Comparison of ENCODE assay signal across 9 cellular contexts in the genomic region with DNA sequence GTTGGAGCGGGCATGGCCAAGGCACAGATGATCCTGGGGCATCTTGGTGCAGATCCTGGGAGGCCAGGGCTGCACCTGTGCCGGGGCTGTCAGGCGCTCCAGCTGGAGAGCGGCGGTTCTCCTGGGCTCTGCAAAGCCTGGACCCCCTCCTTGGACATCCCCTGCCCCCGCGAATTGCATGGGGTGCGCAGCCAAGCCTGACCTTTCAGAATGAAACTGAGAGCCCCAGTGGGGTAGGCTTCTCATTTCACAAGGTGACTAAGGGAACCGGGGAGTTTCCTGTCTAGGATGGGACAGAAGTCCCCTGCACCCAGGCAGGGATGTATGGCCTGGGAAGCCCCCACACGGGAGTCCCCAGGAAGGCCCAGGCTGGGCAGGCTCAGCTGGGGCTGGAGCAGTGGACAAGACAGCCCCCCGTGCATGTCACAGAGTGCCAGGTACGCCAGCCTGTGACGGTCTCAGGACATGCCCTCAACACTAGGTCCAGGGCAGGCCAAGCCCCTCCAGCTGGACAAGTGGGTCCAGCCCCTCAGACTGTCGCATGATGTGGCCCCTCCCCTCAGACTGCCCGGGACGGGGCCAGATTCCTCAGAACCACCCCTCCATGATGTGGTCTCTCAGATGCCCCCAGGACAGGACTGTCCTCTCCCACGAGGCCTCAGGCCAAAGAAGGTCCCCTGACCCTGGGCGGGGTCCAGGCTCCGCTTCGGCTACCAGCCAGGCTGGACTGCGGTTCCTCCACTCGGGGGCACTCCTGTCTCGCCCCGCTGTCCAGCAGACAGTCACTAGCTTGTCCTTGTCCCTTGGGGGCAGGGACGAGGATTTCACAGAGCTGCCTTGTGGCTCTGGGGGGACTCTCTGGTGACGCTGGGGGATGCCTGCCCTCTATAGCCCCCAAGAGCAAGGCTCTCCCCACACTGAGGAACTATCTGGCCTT. TPM values are rescaled to one million over a fixed set of nuclear protein-coding genes. Genes with fewer than 3 reads are reported as not detected.
A peak's percentile ranks its signal among the peaks of the same experiment; 100 is the strongest.
DNase-seq lines count a peak whose midpoint lies in the region; ATAC-seq, FAIRE-seq and TF ChIP-seq lines count a peak whose summit lies in the region.
"Had no signal": no experiment of that assay in that cellular context is flagged by ENCODE, and none has a peak within 500 bp of the region (broad histone marks: within the 10 kb centered on the region; RNA-seq: fewer than 3 reads in every experiment).

No MANE protein-coding gene starts in this region.

- no peaks in the 10 kb centered on the region for H3K9me3 Mint-ChIP-seq in CD8-positive, alpha-beta memory T cell

- no peaks in the 10 kb centered on the region for H3K9me3 ChIP-seq in CD8-positive, alpha-beta memory T cell (ENCODE audit: low read length)
- H3K9me3 ChIP-seq in effector memory CD4-positive, alpha-beta T cell (ENCODE audit: control insufficient read depth, low read length) = no peaks in the 10 kb centered on the region
- H3K9me3 ChIP-seq in hepatocyte (ENCODE audit: low read depth) = no peaks in the 10 kb centered on the region

- H3K27ac ChIP-seq in CD8-positive, alpha-beta memory T cell (ENCODE audit: low read depth, low read length) = peak overlapping the region; percentile 74
- peak overlapping the region; percentile 85 for H3K27ac ChIP-seq in effector memory CD4-positive, alpha-beta T cell (ENCODE audit: insufficient read depth, low read length, poor library complexity, severe bottlenecking)
- H3K27ac ChIP-seq in hepatocyte = no peak overlapping the region
- H3K27ac ChIP-seq: SK-N-MC had no signal

- ATAC-seq in GM19463 (IDR thresholded peaks at IDR 0.05; ENCODE audit: unreplicated experiment) (peak; percentile 39), HG03460 (IDR thresholded peaks at IDR 0.05; ENCODE audit: unreplicated experiment) (peak; percentile 34)

- H3K79me2 ChIP-seq in hepatocyte = no peaks in the 10 kb centered on the region

- peaks cover 39 to 52% (median 46%) of the 10 kb centered on the region in 3 donors for H3K4me1 Mint-ChIP-seq in CD8-positive, alpha-beta memory T cell

- peaks cover 77% of the 10 kb centered on the region for H3K4me1 ChIP-seq in CD8-positive, alpha-beta memory T cell (ENCODE audit: insufficient read depth, low read length)
- H3K4me1 ChIP-seq in effector memory CD4-positive, alpha-beta T cell (ENCODE audit: control insufficient read depth, insufficient read depth, low read length, poor library complexity, severe bottlenecking) = peaks cover 63% of the 10 kb centered on the region
- no peaks in the 10 kb centered on the region for H3K4me1 ChIP-seq in hepatocyte (ENCODE audit: insufficient read depth)

- peak overlapping the region; percentile 63 for H3K4me3 ChIP-seq in CD8-positive, alpha-beta memory T cell (ENCODE audit: low read length)
- H3K4me3 ChIP-seq in effector memory CD4-positive, alpha-beta T cell (ENCODE audit: insufficient read depth, low read depth, low read length, poor library complexity, severe bottlenecking) = peak overlapping the region; percentile 87
- H3K4me3 ChIP-seq in hepatocyte = no peak overlapping the region
- H3K4me3 ChIP-seq: SK-N-MC had no signal

- WGBS in hepatocyte (ENCODE audit: low lambda C conversion rate, missing lambda C conversion rate) = 86% methylated on average over 23 of the region's 26 CpGs

- H3K36me3 ChIP-seq in CD8-positive, alpha-beta memory T cell (ENCODE audit: insufficient read depth, low read length) = no peaks in the 10 kb centered on the region
- peaks cover 9% of the 10 kb centered on the region for H3K36me3 ChIP-seq in effector memory CD4-positive, alpha-beta T cell (ENCODE audit: control insufficient read depth, insufficient read depth, low read length)
- H3K36me3 ChIP-seq in hepatocyte (replicated peaks; ENCODE audit: insufficient read depth, low read depth) = no peaks in the 10 kb centered on the region

- no peaks in the 10 kb centered on the region for H3K27me3 Mint-ChIP-seq in CD8-positive, alpha-beta memory T cell

- no peaks in the 10 kb centered on the region for H3K27me3 ChIP-seq in CD8-positive, alpha-beta memory T cell (ENCODE audit: insufficient read depth, low read length, poor library complexity, severe bottlenecking)
- no peaks in the 10 kb centered on the region for H3K27me3 ChIP-seq in effector memory CD4-positive, alpha-beta T cell (replicated peaks; ENCODE audit: control insufficient read depth, insufficient read depth, low read length, poor library complexity, severe bottlenecking)
- no peaks in the 10 kb centered on the region for H3K27me3 ChIP-seq in hepatocyte

- H3K4me2 ChIP-seq in hepatocyte = no peak overlapping the region

- H2AFZ ChIP-seq in hepatocyte = no peak overlapping the region

- POLR2A ChIA-PET in CD8-positive, alpha-beta memory T cell (lab: Charles Lee) = no interaction called here

- FAIRE-seq in D721Med (lab: Jason Lieb, UNC) = no peak

- H4K20me1 ChIP-seq in hepatocyte (ENCODE audit: insufficient read depth, poor library complexity, severe bottlenecking) = no peaks in the 10 kb centered on the region

- CTCF ChIA-PET in CD8-positive, alpha-beta memory T cell (lab: Charles Lee) = interaction anchor here (0.9 to 7.4 kb wide), 7 partner anchors 21 to 297 kb away, joined by 3 to 93 read pairs (median 10); a partner anchor contains a TSS

- H3K9me2 ChIP-seq in hepatocyte (replicated peaks; ENCODE audit: insufficient read depth) = no peaks in the 10 kb centered on the region

- peaks cover 0 to 43% (median 0%) of the 10 kb centered on the region in 3 donors for H3K36me3 Mint-ChIP-seq in CD8-positive, alpha-beta memory T cell

- TF ChIP-seq CTCF in hepatocyte (IDR thresholded peaks at IDR 0.05; ENCODE audit: poor library complexity) = no peak
- TF ChIP-seq CTCF in D721Med (IDR thresholded peaks at IDR 0.05; ENCODE audit: insufficient read depth, missing control alignments) = no peak

- no peak for DNase-seq in CD8-positive, alpha-beta memory T cell
- no peak for DNase-seq in effector memory CD4-positive, alpha-beta T cell
- DNase-seq in hepatocyte (ENCODE audit: low spot score) (no peak), AG20443 (ENCODE audit: low spot score) (no peak), NCI-H1694 (lab: John Stamatoyannopoulos, UW) (no peak), D721Med (ENCODE audit: insufficient read length, low spot score) (no peak)

- peak overlapping the region; percentile 58 to 99 (median 99) for H3K4me3 Mint-ChIP-seq in CD8-positive, alpha-beta memory T cell

- H3K27ac Mint-ChIP-seq in CD8-positive, alpha-beta memory T cell = peak overlapping the region in 5 of 8 donors; percentile 23 to 90 (median 61)

RNA-seq across cellular contexts. Expression of a gene that starts 2.3 kb away (rescaled TPM):
- total RNA-seq in CD8-positive, alpha-beta memory T cell = 100 to 1,000 TPM; 226 to 230 TPM
- polyA plus RNA-seq in CD8-positive, alpha-beta memory T cell = 496 TPM
- 27.1 and 29.9 TPM in 2 replicates for total RNA-seq in hepatocyte
- 41.4 and 47.0 TPM in 2 replicates for polyA plus RNA-seq in hepatocyte

RNA-seq across cellular contexts. Expression of a gene that starts 16.4 kb away (rescaled TPM):
- total RNA-seq in CD8-positive, alpha-beta memory T cell = under 1 TPM in 1 of 2 experiments, not detected in 1; 0.33 TPM
- not detected for polyA plus RNA-seq in CD8-positive, alpha-beta memory T cell
- 0.73 and 2.4 TPM in 2 replicates for total RNA-seq in hepatocyte
- 5.5 and 10.9 TPM in 2 replicates for polyA plus RNA-seq in hepatocyte

RNA-seq across cellular contexts. Expression of a gene that starts 20.4 kb away (rescaled TPM):
- total RNA-seq in CD8-positive, alpha-beta memory T cell = not detected
- not detected for polyA plus RNA-seq in CD8-positive, alpha-beta memory T cell
- total RNA-seq in hepatocyte = 2.6 and 6.3 TPM in 2 replicates
- 29.2 and 42.1 TPM in 2 replicates for polyA plus RNA-seq in hepatocyte

RNA-seq across cellular contexts. Expression of a gene that starts 36.5 kb away (rescaled TPM):
- not detected for total RNA-seq in CD8-positive, alpha-beta memory T cell
- 0.17 TPM for polyA plus RNA-seq in CD8-positive, alpha-beta memory T cell
- not detected in 2 replicates for total RNA-seq in hepatocyte
- polyA plus RNA-seq in hepatocyte = 0.29 and 0.47 TPM in 2 replicates
